1 cellular context compared by ENCODE assay signal in the genomic region with DNA sequence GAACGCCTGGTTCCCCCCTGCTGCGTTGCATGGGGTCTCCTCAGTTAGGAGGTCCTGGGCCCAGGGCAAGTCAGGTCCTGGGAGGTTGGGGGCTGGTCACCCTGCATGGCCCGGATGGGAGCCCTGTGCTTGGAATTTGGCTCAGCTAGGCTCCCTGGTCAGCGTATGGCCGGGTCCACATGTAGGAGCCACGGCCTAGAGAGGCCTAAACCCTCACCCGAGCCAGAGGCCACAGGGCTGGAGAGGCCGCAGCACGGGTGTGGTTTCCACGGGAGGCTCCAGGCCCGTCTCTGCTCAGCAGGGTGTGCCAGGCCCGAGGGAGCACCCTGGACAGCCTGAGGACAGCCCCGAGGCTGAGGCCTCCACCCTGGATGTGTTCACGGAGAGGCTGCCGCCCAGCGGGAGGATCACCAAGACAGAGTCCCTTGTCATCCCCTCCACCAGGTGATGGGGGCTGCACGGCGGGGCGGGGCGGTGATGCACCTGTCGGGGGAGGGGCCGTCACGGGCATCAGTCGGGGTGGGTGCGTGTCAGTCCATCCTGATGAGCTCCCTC.
TF ChIP-seq lines count a peak whose summit lies in the region.

No MANE protein-coding gene starts in this region.

TF ChIP-seq in HEK293, 187 proteins besides CTCF, POLR2A, EP300 and RAD21 (continued from another document):
- no peak for TF ChIP-seq KLF17 (tag by site-specific recombination; IDR thresholded peaks at IDR 0.05)
